In the genomic region with DNA sequence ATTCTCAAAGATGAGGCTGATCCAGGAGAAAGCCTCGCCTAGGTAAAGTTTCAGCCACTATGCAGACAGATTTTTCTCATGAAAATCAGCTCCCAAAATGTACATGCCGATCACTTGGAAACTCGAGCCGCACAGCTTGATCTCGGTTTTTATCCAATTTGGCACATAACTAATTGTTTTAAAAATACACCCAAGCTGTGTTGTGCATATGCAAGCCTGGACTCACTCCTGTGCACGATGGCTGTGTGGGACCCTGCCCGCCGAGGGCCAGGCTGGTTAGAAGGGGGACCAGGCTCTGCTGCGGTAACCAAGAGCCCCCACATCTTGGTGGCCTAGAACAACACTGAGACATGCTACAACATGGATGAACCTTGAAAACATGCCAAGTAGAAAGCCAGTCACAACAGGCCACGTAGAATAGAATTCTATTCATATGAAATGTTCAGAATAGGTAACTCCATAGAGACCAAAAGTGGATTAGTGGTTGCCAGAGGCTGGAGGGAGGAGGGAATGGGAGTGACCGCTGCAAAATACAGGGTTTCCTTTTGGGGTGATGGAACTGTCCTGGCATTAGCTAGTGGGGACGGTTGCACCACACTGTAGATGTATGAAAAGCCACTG, we compare ENCODE assay signal across 15 cellular contexts. TPM values are rescaled to one million over a fixed set of nuclear protein-coding genes. Genes with fewer than 3 reads are reported as not detected.
DNase-seq lines count a peak whose midpoint lies in the region; ATAC-seq, FAIRE-seq and TF ChIP-seq lines count a peak whose summit lies in the region.
"Had no signal": no experiment of that assay in that cellular context is flagged by ENCODE, and none has a peak within 500 bp of the region (broad histone marks: within the 10 kb centered on the region; RNA-seq: fewer than 3 reads in every experiment).

No MANE protein-coding gene starts in this region.

- H3K36me3 ChIP-seq in keratinocyte (ENCODE audit: control insufficient read depth in 2 of 2, extremely low read depth in 1 of 2, insufficient read depth in 2 of 2, low read length in 2 of 2) (no peaks in the 10 kb centered on the region), stomach (no peaks in the 10 kb centered on the region)
- H3K36me3 ChIP-seq: BLaER1, HAP-1 had no signal

- peak overlapping the region; percentile 35 for H3K4me2 ChIP-seq in keratinocyte (ENCODE audit: control insufficient read depth, extremely low read depth, insufficient read depth, low read depth, low read length)
- H3K4me2 ChIP-seq: A549, BLaER1 had no signal

- H3K9me3 ChIP-seq in keratinocyte (ENCODE audit: control insufficient read depth, low read depth, low read length) = peaks cover 2% of the 10 kb centered on the region
- H3K9me3 ChIP-seq in stomach = peaks cover 0 to 10% (median 4%) of the 10 kb centered on the region in 4 donors
- H3K9me3 ChIP-seq: A549, BLaER1, Caco-2, HAP-1 had no signal

- DNase-seq in G401 (ENCODE audit: low spot score) (peak; percentile 88), NCI-H1694 treated with DMSO at 0.1 percent for 48 hours (lab: John Stamatoyannopoulos, UW) (peak; percentile 28), cerebellar cortex (ENCODE audit: low spot score) (peak; percentile 85), keratinocyte (ENCODE audit: low read depth, low spot score) (no peak), GM13976 (ENCODE audit: low spot score) (no peak), AML-193 (lab: John Stamatoyannopoulos, UW) (no peak), stomach (no peak)
- DNase-seq: Caco-2; CD8-positive, alpha-beta memory T cell had no signal

- dilution Hi-C loops in keratinocyte (cut with MboI; ENCODE audit: extremely low pct_ligation_motif_present, low sequenced_read_pairs) = no loop called here

- 71 to 82% (median 80%) methylated on average over 12 of the region's 12 CpGs for WGBS in stomach, 5 donors

- no peaks in the 10 kb centered on the region for H3K9me1 ChIP-seq in keratinocyte (ENCODE audit: control insufficient read depth, extremely low read depth, insufficient read depth, low read length)

- peak overlapping the region in 2 of 3 experiments; percentile 5 to 22 for H3K4me3 ChIP-seq in keratinocyte (ENCODE audit: control insufficient read depth in 2 of 3, extremely low read depth in 1 of 3, insufficient read depth in 2 of 3, low read depth in 1 of 3, low read length in 3 of 3)
- H3K4me3 ChIP-seq in stomach = no peak overlapping the region
- H3K4me3 ChIP-seq: A549, BLaER1, GM12878, HAP-1 had no signal

- no peak overlapping the region for H3K9ac ChIP-seq in keratinocyte (ENCODE audit: control insufficient read depth, extremely low read depth, insufficient read depth, low read length)
- H3K9ac ChIP-seq: BLaER1 had no signal

- no peak for TF ChIP-seq POLR2A in stomach (IDR thresholded peaks at IDR 0.05)

- peak; percentile 32 for FAIRE-seq in keratinocyte (lab: Jason Lieb, UNC)
- FAIRE-seq: A549, GM12878, H1 had no signal

- TF ChIP-seq CTCF in keratinocyte (optimal IDR thresholded peaks at IDR 0.05 in 1 of 3, IDR thresholded peaks at IDR 0.05 in 1 of 3, conservative IDR thresholded peaks at IDR 0.05 in 1 of 3; ENCODE audit: extremely low read depth in 1 of 3, insufficient read depth in 2 of 3, low read length in 3 of 3) (no peak), GM13976 (IDR thresholded peaks at IDR 0.05; ENCODE audit: borderline replicate concordance, control extremely low read depth, extremely low read depth, insufficient read depth, missing control alignments) (no peak), stomach (IDR thresholded peaks at IDR 0.05) (no peak)

- H3K4me1 ChIP-seq in keratinocyte (ENCODE audit: control insufficient read depth, extremely low read depth, insufficient read depth, low read length) = peaks cover 15% of the 10 kb centered on the region
- H3K4me1 ChIP-seq in stomach = no peaks in the 10 kb centered on the region
- H3K4me1 ChIP-seq: Caco-2, HAP-1 had no signal

- in situ Hi-C loops in G401 (cut with HindIII; ENCODE audit: low sequenced_read_pairs) (no loop called here), GM13976 (cut with MboI; ENCODE audit: low sequenced_read_pairs, unreplicated experiment) (loop anchor here (10.0 kb wide), 1 partner anchor 123 kb away; no protein-coding TSS in a partner anchor)

- intact Hi-C loops in stomach (cut with DNase I; ENCODE audit: low total_unique reads) = no loop called here

- H3K79me2 ChIP-seq in keratinocyte (ENCODE audit: control insufficient read depth, insufficient read depth, low read length) = no peaks in the 10 kb centered on the region

- H3K27ac ChIP-seq in keratinocyte (ENCODE audit: control insufficient read depth, insufficient read depth, low read length) (peak overlapping the region; percentile 12), stomach (no peak overlapping the region)
- H3K27ac ChIP-seq: A549, BLaER1 had no signal

- TF ChIP-seq EP300 in stomach (IDR thresholded peaks at IDR 0.05) = no peak

- H3K27me3 ChIP-seq in keratinocyte (ENCODE audit: control insufficient read depth, extremely low read depth, insufficient read depth, low read length) (peaks cover 12% of the 10 kb centered on the region), stomach (no peaks in the 10 kb centered on the region)
- H3K27me3 ChIP-seq: BLaER1 had no signal

- H2AFZ ChIP-seq in keratinocyte (ENCODE audit: control insufficient read depth, low read length) = peak overlapping the region; percentile 66

- ATAC-seq in GM21390 (IDR thresholded peaks at IDR 0.05; ENCODE audit: unreplicated experiment) = no peak
- ATAC-seq: A549, GM12878 had no signal

- no peaks in the 10 kb centered on the region for H4K20me1 ChIP-seq in keratinocyte (ENCODE audit: control insufficient read depth, extremely low read depth, insufficient read depth, low read length)
- H4K20me1 ChIP-seq: BLaER1 had no signal

RNA-seq across cellular contexts. Expression of a gene that starts 16.1 kb away (rescaled TPM):
- 10.8 and 30.6 TPM in 2 replicates for total RNA-seq in G401 (2014; rRNA removed; shearing (Covaris generic))
- polyA plus RNA-seq in keratinocyte (19.0 to 25.8 TPM (median 22.3 TPM) in 3 replicates), stomach (10 to 100 TPM; 13.3 to 17.6 (median 15.7) TPM)
- 14.6 TPM for polyA plus RNA-seq in keratinocyte (2011; ENCODE audit: low read depth)
- polyA plus RNA-seq in keratinocyte (2011; cell fraction: cytosol; rRNA removed) = 28.4 and 30.9 TPM in 2 replicates
- polyA plus RNA-seq in keratinocyte (2011; cell fraction: nucleus; rRNA removed) = 34.5 and 41.1 TPM in 2 replicates
- polyA plus RNA-seq in keratinocyte (2012; ENCODE audit: low replicate concordance) = 10.4 and 19.4 TPM in 2 replicates
- 20.1 to 32.6 TPM (median 20.3 TPM) in 3 replicates for polyA minus RNA-seq in keratinocyte
- polyA minus RNA-seq in keratinocyte (2011; cell fraction: cytosol; rRNA and poly(A)+ RNA removed) = 32.4 TPM
- 11.5 and 12.0 TPM in 2 replicates for polyA minus RNA-seq in keratinocyte (2011; cell fraction: nucleus; rRNA and poly(A)+ RNA removed)
- 10 to 100 TPM in 4 of 5 donors, not detected in 1; 10.6 to 73.7 (median 39.8) TPM for total RNA-seq in stomach

Comparison
In these comparisons a context has a peak if more than half of its experiments do, and no peak if none do; other contexts are left out.
1. DNase-seq: peak in G401 (single experiment), NCI-H1694 treated with DMSO at 0.1 percent for 48 hours (single experiment) and cerebellar cortex (single experiment); none in keratinocyte (single experiment), GM13976 (single experiment), AML-193 (0 of 2) and stomach (single experiment).
2. H3K4me3 ChIP-seq: peak in keratinocyte (2 of 3); none in stomach (0 of 4).